ENCODE assay signal across 10 cellular contexts in the genomic region with DNA sequence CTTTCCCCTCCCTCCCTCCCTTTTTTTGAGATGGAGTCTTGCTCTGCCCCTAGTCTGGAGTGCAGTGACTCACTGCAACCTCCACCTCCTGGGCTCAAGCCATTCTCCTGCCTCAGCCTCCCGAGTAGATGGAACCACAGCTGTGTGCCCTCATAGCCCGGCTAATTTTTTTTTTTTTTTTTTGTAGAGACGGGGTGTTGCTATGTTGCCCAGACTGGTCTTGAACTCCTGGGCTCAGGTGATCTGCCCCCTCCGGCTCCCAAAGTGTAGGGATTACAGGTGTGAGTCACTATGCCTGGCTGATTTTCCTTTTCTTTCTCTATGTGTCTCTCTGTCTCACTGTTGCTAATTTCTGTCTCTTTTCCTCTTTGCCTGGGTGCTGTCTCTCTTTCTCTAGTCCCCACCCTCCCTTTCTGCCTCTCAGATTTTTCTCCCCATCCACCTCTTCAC.
DNase-seq lines count a peak whose midpoint lies in the region; ATAC-seq, FAIRE-seq and TF ChIP-seq lines count a peak whose summit lies in the region.
"Had no signal": no experiment of that assay in that cellular context is flagged by ENCODE, and none has a peak within 500 bp of the region (broad histone marks: within the 10 kb centered on the region; RNA-seq: fewer than 3 reads in every experiment).

No MANE protein-coding gene starts in this region.

- H4K8ac ChIP-seq in IMR-90 (ENCODE audit: low read depth in 2 of 2, low read length in 2 of 2) (no peak overlapping the region), mesendoderm (ENCODE audit: low read depth, low read length) (no peak overlapping the region)

- no peaks in the 10 kb centered on the region for H3K9me3 ChIP-seq in CD8-positive, alpha-beta memory T cell (ENCODE audit: low read length)
- H3K9me3 ChIP-seq in IMR-90 (ENCODE audit: control insufficient read depth, insufficient read depth, low read length), result no peaks in the 10 kb centered on the region
- H3K9me3 ChIP-seq in astrocyte (ENCODE audit: insufficient read depth, low read depth, low read length), result no peaks in the 10 kb centered on the region
- H3K9me3 ChIP-seq: ovary had no signal

- H3K23ac ChIP-seq in IMR-90 (ENCODE audit: low read depth, low read length), result no peak overlapping the region
- H3K23ac ChIP-seq in mesendoderm (ENCODE audit: low read length), result no peak overlapping the region

- no peaks in the 10 kb centered on the region for H3K79me2 ChIP-seq in astrocyte (ENCODE audit: insufficient read depth, low read length)
- no peaks in the 10 kb centered on the region for H3K79me2 ChIP-seq in mesendoderm (ENCODE audit: control insufficient read depth, insufficient read depth, low read length)

- no peaks in the 10 kb centered on the region for H3K27me3 ChIP-seq in CD8-positive, alpha-beta memory T cell (ENCODE audit: insufficient read depth, low read length, poor library complexity, severe bottlenecking)
- H3K27me3 ChIP-seq in IMR-90 (ENCODE audit: control insufficient read depth, insufficient read depth, low read length) (peaks cover 19% of the 10 kb centered on the region), astrocyte (ENCODE audit: insufficient read depth, low read length) (peaks cover 16% of the 10 kb centered on the region), mesendoderm (ENCODE audit: insufficient read depth, low read length, poor library complexity) (no peaks in the 10 kb centered on the region)
- H3K27me3 ChIP-seq: ovary had no signal

- H3K27ac Mint-ChIP-seq in CD8-positive, alpha-beta memory T cell, result no peak overlapping the region
- peak overlapping the region; percentile 2 for H3K27ac Mint-ChIP-seq in astrocyte (ENCODE audit: unreplicated experiment)

- no peak overlapping the region for H3K18ac ChIP-seq in IMR-90 (ENCODE audit: low read depth, low read length)
- H3K18ac ChIP-seq in mesendoderm (ENCODE audit: low read length), result no peak overlapping the region

- no peak for FAIRE-seq in astrocyte (lab: Jason Lieb, UNC)

- H3K79me1 ChIP-seq in IMR-90 (ENCODE audit: low read depth in 1 of 2, low read length in 2 of 2) (no peaks in the 10 kb centered on the region), mesendoderm (ENCODE audit: low read length) (no peaks in the 10 kb centered on the region)

- peaks cover 0 to 2% (median 0%) of the 10 kb centered on the region in 3 donors for H3K36me3 Mint-ChIP-seq in CD8-positive, alpha-beta memory T cell
- H3K36me3 Mint-ChIP-seq in astrocyte (ENCODE audit: low read depth, unreplicated experiment), result peaks cover 14% of the 10 kb centered on the region

- H3K4me2 ChIP-seq in IMR-90 (ENCODE audit: low read depth, low read length) (no peak overlapping the region; the same call in 1 of the 2 replicates), astrocyte (ENCODE audit: low read length) (peak overlapping the region; percentile 85), mesendoderm (ENCODE audit: low read length) (no peak overlapping the region)

- H3K56ac ChIP-seq in IMR-90 (ENCODE audit: extremely low read depth, insufficient read depth, low read length) (no peak overlapping the region), mesendoderm (ENCODE audit: low read length) (peak overlapping the region; percentile 54)

- H4K20me1 ChIP-seq in IMR-90 (ENCODE audit: insufficient read depth, low read length), result peaks cover 3% of the 10 kb centered on the region; the same call in 1 of the 2 replicates
- no peaks in the 10 kb centered on the region for H4K20me1 ChIP-seq in astrocyte (ENCODE audit: insufficient read depth, low read length)

- H2BK15ac ChIP-seq in IMR-90 (ENCODE audit: low read depth, low read length) (no peak overlapping the region), mesendoderm (replicated peaks; ENCODE audit: low read depth) (no peak overlapping the region)

- no peak overlapping the region for H2AK5ac ChIP-seq in IMR-90 (ENCODE audit: low read depth, low read length)
- H2AK5ac ChIP-seq in mesendoderm (ENCODE audit: low read length), result no peak overlapping the region

- H3K4me1 Mint-ChIP-seq in CD8-positive, alpha-beta memory T cell, result peaks cover 11 to 20% (median 19%) of the 10 kb centered on the region in 3 donors
- H3K4me1 Mint-ChIP-seq in astrocyte (ENCODE audit: low read depth, unreplicated experiment), result peaks cover 15% of the 10 kb centered on the region

- CTCF ChIA-PET in CD8-positive, alpha-beta memory T cell (lab: Charles Lee), result no interaction called here
- CTCF ChIA-PET in IMR-90 (lab: Yijun Ruan, JAX), result interaction anchor here (0.6 to 1.0 kb wide), 2 partner anchors 94 to 137 kb away, joined by 3 to 4 read pairs; no protein-coding TSS in a partner anchor

- peak overlapping the region; percentile 16 for H2AK9ac ChIP-seq in IMR-90 (replicated peaks; ENCODE audit: low read depth, low read length, poor library complexity)

- peaks cover 12% of the 10 kb centered on the region for H3K4me1 ChIP-seq in CD8-positive, alpha-beta memory T cell (ENCODE audit: insufficient read depth, low read length)
- H3K4me1 ChIP-seq in IMR-90 (ENCODE audit: control insufficient read depth, insufficient read depth, low read length), result peaks cover 2% of the 10 kb centered on the region; the same call in 1 of the 2 replicates
- peaks cover 12% of the 10 kb centered on the region for H3K4me1 ChIP-seq in astrocyte (ENCODE audit: insufficient read depth, low read length)
- no peaks in the 10 kb centered on the region for H3K4me1 ChIP-seq in mesendoderm (ENCODE audit: control insufficient read depth, low read depth, low read length)

- DNase-seq in CD8-positive, alpha-beta memory T cell, result no peak
- DNase-seq in IMR-90, result no peak
- no peak for DNase-seq in astrocyte (ENCODE audit: low read depth)
- no peak for DNase-seq in mesendoderm
- DNase-seq in NCI-H128 (lab: John Stamatoyannopoulos, UW; ENCODE audit: unreplicated experiment), result no peak
- no peak for DNase-seq in NCI-H2107 (lab: John Stamatoyannopoulos, UW)
- DNase-seq: hippocampal formation had no signal

- no peak for TF ChIP-seq POLR2A in IMR-90 (IDR thresholded peaks at IDR 0.05; ENCODE audit: low read depth, low read length)

- no peak overlapping the region for H2BK120ac ChIP-seq in IMR-90 (ENCODE audit: low read depth, low read length)
- H2BK120ac ChIP-seq in mesendoderm (ENCODE audit: low read depth, low read length), result no peak overlapping the region

- H2BK5ac ChIP-seq in IMR-90 (ENCODE audit: low read depth, low read length, poor library complexity, severe bottlenecking) (no peak overlapping the region), mesendoderm (ENCODE audit: low read length) (no peak overlapping the region)

- WGBS in IMR-90 (ENCODE audit: extremely low coverage in 2 of 2, insufficient read length in 1 of 2), 2 experiments, result no CpG with 5 or more reads among the region's 4 CpGs
- WGBS in mesendoderm (ENCODE audit: extremely low coverage, insufficient coverage, low lambda C conversion rate), result no CpG with 5 or more reads among the region's 4 CpGs

- dilution Hi-C loops in IMR-90 (cut with HindIII; ENCODE audit: low sequenced_read_pairs, unreplicated experiment), result no loop called here

- peaks cover 12% of the 10 kb centered on the region for H3K9me1 ChIP-seq in IMR-90 (ENCODE audit: insufficient read depth, low read length)

- H3K4me3 Mint-ChIP-seq in CD8-positive, alpha-beta memory T cell, result peak overlapping the region in 6 of 7 donors; percentile 9 to 70 (median 40)
- peak overlapping the region; percentile 17 for H3K4me3 Mint-ChIP-seq in astrocyte (ENCODE audit: unreplicated experiment)

- in situ Hi-C loops in IMR-90 (cut with MboI; ENCODE audit: low sequenced_read_pairs), result loop anchor here (5.0 kb wide), 1 partner anchor 105 kb away; no protein-coding TSS in a partner anchor

- POLR2A ChIA-PET in CD8-positive, alpha-beta memory T cell (lab: Charles Lee), result no interaction called here
- POLR2A ChIA-PET in IMR-90 (lab: Charles Lee; ENCODE audit: unreplicated experiment), result no interaction called here

- H2BK20ac ChIP-seq in IMR-90 (ENCODE audit: low read depth, low read length), result no peak overlapping the region

- H4K5ac ChIP-seq in IMR-90 (ENCODE audit: low read depth, low read length) (no peak overlapping the region), mesendoderm (ENCODE audit: low read length) (no peak overlapping the region)

- no peak for TF ChIP-seq RAD21 in IMR-90 (IDR thresholded peaks at IDR 0.05; ENCODE audit: low read length)

- no peak for TF ChIP-seq CTCF in IMR-90 (conservative IDR thresholded peaks at IDR 0.05; ENCODE audit: low read depth, low read length)
- no peak for TF ChIP-seq CTCF in astrocyte (IDR thresholded peaks at IDR 0.05; ENCODE audit: insufficient read depth, low read depth, low read length)

- H3K27me3 Mint-ChIP-seq in CD8-positive, alpha-beta memory T cell, result peaks cover 14 to 49% of the 10 kb centered on the region in 2 donors
- peaks cover 10% of the 10 kb centered on the region for H3K27me3 Mint-ChIP-seq in astrocyte (ENCODE audit: low read depth, unreplicated experiment)

- no peak overlapping the region for H3K4me3 ChIP-seq in CD8-positive, alpha-beta memory T cell (ENCODE audit: low read length)
- H3K4me3 ChIP-seq in IMR-90 (ENCODE audit: insufficient read depth, low read depth, low read length), result no peak overlapping the region
- no peak overlapping the region for H3K4me3 ChIP-seq in astrocyte (ENCODE audit: insufficient read depth, low read depth, low read length)
- no peak overlapping the region for H3K4me3 ChIP-seq in mesendoderm (ENCODE audit: low read length)

- H3K9ac ChIP-seq in IMR-90 (ENCODE audit: low read depth, low read length), result no peak overlapping the region
- H3K9ac ChIP-seq in astrocyte (ENCODE audit: low read length), result peak overlapping the region; percentile 64
- peak overlapping the region; percentile 3 for H3K9ac ChIP-seq in mesendoderm (ENCODE audit: low read length)

- H3K27ac ChIP-seq in CD8-positive, alpha-beta memory T cell (ENCODE audit: low read depth, low read length), result no peak overlapping the region
- H3K27ac ChIP-seq in IMR-90 (ENCODE audit: insufficient read depth, low read length), result no peak overlapping the region
- H3K27ac ChIP-seq in astrocyte (ENCODE audit: low read depth, low read length), result no peak overlapping the region
- no peak overlapping the region for H3K27ac ChIP-seq in mesendoderm (ENCODE audit: low read depth, low read length)
- H3K27ac ChIP-seq: ovary had no signal

- no peak overlapping the region for H4K91ac ChIP-seq in IMR-90 (ENCODE audit: insufficient read depth, low read depth, low read length)

- peaks cover 0 to 2% (median 0%) of the 10 kb centered on the region in 5 donors for H3K9me3 Mint-ChIP-seq in CD8-positive, alpha-beta memory T cell
- H3K9me3 Mint-ChIP-seq in astrocyte (ENCODE audit: unreplicated experiment), result no peaks in the 10 kb centered on the region

- no peaks in the 10 kb centered on the region for H3K36me3 ChIP-seq in CD8-positive, alpha-beta memory T cell (ENCODE audit: insufficient read depth, low read length)
- H3K36me3 ChIP-seq in IMR-90 (ENCODE audit: control insufficient read depth, insufficient read depth, low read length) (peaks cover 14% of the 10 kb centered on the region), astrocyte (ENCODE audit: insufficient read depth, low read length) (no peaks in the 10 kb centered on the region), mesendoderm (ENCODE audit: control insufficient read depth, insufficient read depth, low read length) (no peaks in the 10 kb centered on the region)
- H3K36me3 ChIP-seq: ovary had no signal

- H2AFZ ChIP-seq in IMR-90 (replicated peaks; ENCODE audit: low read length, poor library complexity), result no peak overlapping the region
- no peak overlapping the region for H2AFZ ChIP-seq in astrocyte (ENCODE audit: low read depth, low read length)

- H3K4ac ChIP-seq in IMR-90 (ENCODE audit: low read depth, low read length), result no peak overlapping the region
- no peak overlapping the region for H3K4ac ChIP-seq in mesendoderm (ENCODE audit: low read depth, low read length)

- no peak overlapping the region for H3K14ac ChIP-seq in IMR-90 (replicated peaks; ENCODE audit: low read depth, low read length)

- ATAC-seq in IMR-90 (ENCODE audit: low read depth), result peak; percentile 16; the same call in 1 of the 2 replicates
- no peak for ATAC-seq in GM18870 (IDR thresholded peaks at IDR 0.05; ENCODE audit: unreplicated experiment)
- no peak for ATAC-seq in HG02970 (IDR thresholded peaks at IDR 0.05; ENCODE audit: low FRiP score, unreplicated experiment)

- no TSS peak for BruUV-seq in IMR-90 (replicated peaks; lab: Mats Ljungman, UMichigan)

- intact Hi-C loops in IMR-90 (cut with micrococcal nuclease), result loop anchor here (5.0 kb wide), 1 partner anchor 120 kb away; the partner anchor contains the start of gene BLCAP
